In genomic region chr20:38123021-38123587, GRCh38 we compare ENCODE assay signal across 10 cellular contexts. TPM values are rescaled to one million over a fixed set of nuclear protein-coding genes. Genes with fewer than 3 reads are reported as not detected.
A peak's percentile ranks its signal among the peaks of the same experiment; 100 is the strongest.
DNase-seq lines count a peak whose midpoint lies in the region; ATAC-seq, FAIRE-seq and TF ChIP-seq lines count a peak whose summit lies in the region.
"Had no signal": no experiment of that assay in that cellular context is flagged by ENCODE, and none has a peak within 500 bp of the region (broad histone marks: within the 10 kb centered on the region; RNA-seq: fewer than 3 reads in every experiment).

No MANE protein-coding gene starts in this region.

- H3K4me3 ChIP-seq in ACC112 (ENCODE audit: low read depth, low read length) (no peak overlapping the region), mammary epithelial cell (replicated peaks in 1 of 3; ENCODE audit: insufficient read depth in 1 of 3, low read depth in 2 of 3, low read length in 3 of 3) (no peak overlapping the region), mesendoderm (ENCODE audit: low read length) (no peak overlapping the region)

- H3K18ac ChIP-seq in mesendoderm (ENCODE audit: low read length), result no peak overlapping the region

- H3K4ac ChIP-seq in mesendoderm (ENCODE audit: low read depth, low read length), result no peak overlapping the region

- 100% methylated on average over 1 of the region's 4 CpGs for WGBS in mammary epithelial cell (ENCODE audit: low coverage, missing lambda C conversion rate)
- no CpG with 5 or more reads among the region's 4 CpGs for whole genome bisulfite sequencing in mesendoderm (ENCODE audit: extremely low coverage, insufficient coverage, low lambda C conversion rate)

- dilution Hi-C loops in mammary epithelial cell (cut with HindIII; ENCODE audit: low sequenced_read_pairs), result no loop called here

- no peak for FAIRE-seq in GM12891 (lab: Jason Lieb, UNC)

- H4K8ac ChIP-seq in mesendoderm (ENCODE audit: low read depth, low read length), result no peak overlapping the region

- no peaks in the 10 kb centered on the region for H3K79me1 ChIP-seq in mesendoderm (ENCODE audit: low read length)

- in situ Hi-C loops in mammary epithelial cell (cut with MboI; ENCODE audit: low sequenced_read_pairs in 2 of 2), result no loop called here

- no peak for TF ChIP-seq POLR2A in GM12891 (IDR thresholded peaks at IDR 0.05; ENCODE audit: low read depth, low read length)

- peak; percentile 15 for DNase-seq in NCI-H69 (lab: John Stamatoyannopoulos, UW)
- no peak for DNase-seq in mammary epithelial cell
- peak; percentile 56 for DNase-seq in mesendoderm
- DNase-seq in GM12891 (ENCODE audit: insufficient read length, low spot score), result no peak
- no peak for DNase-seq in AG08395 (ENCODE audit: low spot score)
- DNase-seq: anterior cingulate cortex, NCI-H1694 had no signal

- H3K4me2 ChIP-seq in mammary epithelial cell (ENCODE audit: insufficient read depth, low read depth, low read length) (no peak overlapping the region), mesendoderm (ENCODE audit: low read length) (no peak overlapping the region)

- H3K23ac ChIP-seq in mesendoderm (ENCODE audit: low read length), result no peak overlapping the region

- H2BK5ac ChIP-seq in mesendoderm (ENCODE audit: low read length), result no peak overlapping the region

- H3K79me2 ChIP-seq in ACC112 (ENCODE audit: control insufficient read depth, insufficient read depth, low read length, unreplicated experiment) (no peaks in the 10 kb centered on the region), mammary epithelial cell (ENCODE audit: insufficient read depth, low read length) (no peaks in the 10 kb centered on the region), mesendoderm (ENCODE audit: control insufficient read depth, insufficient read depth, low read length) (no peaks in the 10 kb centered on the region)

- no peak overlapping the region for H3K56ac ChIP-seq in mesendoderm (ENCODE audit: low read length)

- no peak for ATAC-seq in GM19023 (IDR thresholded peaks at IDR 0.05; ENCODE audit: unreplicated experiment)
- no peak for ATAC-seq in HG03095 (IDR thresholded peaks at IDR 0.05; ENCODE audit: unreplicated experiment)

- H4K5ac ChIP-seq in mesendoderm (ENCODE audit: low read length), result no peak overlapping the region

- TF ChIP-seq CTCF in mammary epithelial cell (conservative IDR thresholded peaks at IDR 0.05 in 1 of 2, IDR thresholded peaks at IDR 0.05 in 1 of 2; ENCODE audit: extremely low read depth in 1 of 2, insufficient read depth in 1 of 2, low read depth in 1 of 2, low read length in 2 of 2), result no peak

- H4K20me1 ChIP-seq in mammary epithelial cell (ENCODE audit: insufficient read depth, low read length), result no peaks in the 10 kb centered on the region

- H3K36me3 ChIP-seq in ACC112 (ENCODE audit: insufficient read depth, low read length) (no peaks in the 10 kb centered on the region), mammary epithelial cell (ENCODE audit: insufficient read depth, low read length) (no peaks in the 10 kb centered on the region), mesendoderm (ENCODE audit: control insufficient read depth, insufficient read depth, low read length) (no peaks in the 10 kb centered on the region)

- CTCF ChIA-PET in mammary epithelial cell (lab: Charles Lee; ENCODE audit: low non-redundant PET), result no interaction called here

- peaks cover 38% of the 10 kb centered on the region for H3K4me1 ChIP-seq in ACC112 (ENCODE audit: control insufficient read depth, insufficient read depth, low read length, unreplicated experiment)
- H3K4me1 ChIP-seq in mammary epithelial cell (ENCODE audit: insufficient read depth, low read length), result peaks cover 3% of the 10 kb centered on the region
- no peaks in the 10 kb centered on the region for H3K4me1 ChIP-seq in mesendoderm (ENCODE audit: control insufficient read depth, low read depth, low read length)

- no peaks in the 10 kb centered on the region for H3K27me3 ChIP-seq in ACC112 (ENCODE audit: insufficient read depth, low read length)
- H3K27me3 ChIP-seq in mammary epithelial cell (ENCODE audit: insufficient read depth, low read length), result no peaks in the 10 kb centered on the region
- no peaks in the 10 kb centered on the region for H3K27me3 ChIP-seq in mesendoderm (ENCODE audit: insufficient read depth, low read length, poor library complexity)

- no TSS peak for BruUV-seq in mammary epithelial cell (replicated peaks; lab: Mats Ljungman, UMichigan)

- intact Hi-C loops in mammary epithelial cell (cut with micrococcal nuclease), result no loop called here

- H3K9ac ChIP-seq in mammary epithelial cell (ENCODE audit: insufficient read depth, low read length) (no peak overlapping the region), mesendoderm (ENCODE audit: low read length) (no peak overlapping the region)

- no peak overlapping the region for H2BK15ac ChIP-seq in mesendoderm (replicated peaks; ENCODE audit: low read depth)

- H2BK120ac ChIP-seq in mesendoderm (ENCODE audit: low read depth, low read length), result no peak overlapping the region

- peak overlapping the region; percentile 73 for H2AFZ ChIP-seq in ACC112 (ENCODE audit: low read length, unreplicated experiment)
- H2AFZ ChIP-seq in mammary epithelial cell (ENCODE audit: low read depth, low read length), result peak overlapping the region; percentile 75

- no peak overlapping the region for H2AK5ac ChIP-seq in mesendoderm (ENCODE audit: low read length)

- no peaks in the 10 kb centered on the region for H3K9me3 ChIP-seq in mammary epithelial cell (replicated peaks; ENCODE audit: insufficient read depth, low read length)

- H3K27ac ChIP-seq in ACC112 (ENCODE audit: low read depth, low read length) (peak overlapping the region; percentile 50), mammary epithelial cell (ENCODE audit: insufficient read depth, low read depth, low read length) (no peak overlapping the region), mesendoderm (ENCODE audit: low read depth, low read length) (peak overlapping the region; percentile 61)

TF ChIP-seq in GM12891, 5 proteins besides CTCF, POLR2A, EP300 and RAD21:
- TF ChIP-seq POLR2AphosphoS5 (IDR thresholded peaks at IDR 0.05; ENCODE audit: low read depth, low read length) (no peak), TAF1 (IDR thresholded peaks at IDR 0.05; ENCODE audit: low read depth, low read length) (no peak), SPI1 (IDR thresholded peaks at IDR 0.05; ENCODE audit: low read depth, low read length) (no peak), POU2F2 (IDR thresholded peaks at IDR 0.05; ENCODE audit: low read depth, low read length) (no peak)

RNA-seq across cellular contexts. Expression of gene TGM2, which starts 42.0 kb away (rescaled TPM):
- total RNA-seq in mammary epithelial cell, result 100 to 1,000 TPM in 1 of 2 donors, 10 to 100 TPM in 1; 53.4 to 252 TPM
- polyA plus RNA-seq in mammary epithelial cell, result 98.1 TPM
- polyA minus RNA-seq in mammary epithelial cell, result 98.9 TPM
- 0.56 TPM for polyA plus RNA-seq in mesendoderm (2013, experiment 1 of 2)
- 0.56 TPM for polyA plus RNA-seq in mesendoderm (2013, experiment 2 of 2)
- polyA plus RNA-seq in GM12891 (2012; ENCODE audit: low read depth, missing spikeins), result 1.5 TPM

Comparison
In these comparisons a context has a peak if more than half of its experiments do, and no peak if none do; other contexts are left out.
1. DNase-seq: peak in NCI-H69 (single experiment) and mesendoderm (single experiment); none in mammary epithelial cell (single experiment), GM12891 (single experiment) and AG08395 (single experiment).